Comparison of ENCODE assay signal across 18 cellular contexts in genomic region chr10:29203432-29203831, GRCh38.
DNase-seq lines count a peak whose midpoint lies in the region; ATAC-seq and TF ChIP-seq lines count a peak whose summit lies in the region.
"Had no signal": no experiment of that assay in that cellular context is flagged by ENCODE, and none has a peak within 500 bp of the region (broad histone marks: within the 10 kb centered on the region; RNA-seq: fewer than 3 reads in every experiment).

No MANE protein-coding gene starts in this region.

- no peak overlapping the region for H3K27ac ChIP-seq in GM23338 (ENCODE audit: low read depth)
- no peak overlapping the region for H3K27ac ChIP-seq in IMR-90 (ENCODE audit: insufficient read depth, low read length)
- peak overlapping the region; percentile 87 for H3K27ac ChIP-seq in mesodermal cell (ENCODE audit: low read depth, low read length, severe bottlenecking)
- peak overlapping the region; percentile 66 for H3K27ac ChIP-seq in trophoblast cell (ENCODE audit: low read depth, low read length)
- no peak overlapping the region for H3K27ac ChIP-seq in PC-9

- H2AFZ ChIP-seq in GM23338 (peak overlapping the region; percentile 50), IMR-90 (replicated peaks; ENCODE audit: low read length, poor library complexity) (no peak overlapping the region), trophoblast cell (ENCODE audit: insufficient read depth, low read length, poor library complexity) (no peak overlapping the region), PC-9 (no peak overlapping the region)

- H3F3A ChIP-seq in GM23338 (replicated peaks; ENCODE audit: low read depth), result no peaks in the 10 kb centered on the region
- H3F3A ChIP-seq in PC-9 (ENCODE audit: insufficient read depth, low read depth), result no peaks in the 10 kb centered on the region

- H2BK5ac ChIP-seq in IMR-90 (ENCODE audit: low read depth, low read length, poor library complexity, severe bottlenecking) (no peak overlapping the region), trophoblast cell (ENCODE audit: low read depth, low read length, poor library complexity) (no peak overlapping the region)

- in situ Hi-C loops in IMR-90 (cut with MboI; ENCODE audit: low sequenced_read_pairs), result no loop called here

- intact Hi-C loops in IMR-90 (cut with micrococcal nuclease) (no loop called here), PC-9 (cut with micrococcal nuclease; ENCODE audit: unreplicated experiment) (no loop called here)

- H3K9ac ChIP-seq in IMR-90 (ENCODE audit: low read depth, low read length) (no peak overlapping the region), trophoblast cell (ENCODE audit: low read length) (no peak overlapping the region)
- H3K9ac ChIP-seq: SK-N-SH had no signal

- H2AK9ac ChIP-seq in IMR-90 (replicated peaks; ENCODE audit: low read depth, low read length, poor library complexity), result no peak overlapping the region

- no peak overlapping the region for H4K91ac ChIP-seq in IMR-90 (ENCODE audit: insufficient read depth, low read depth, low read length)
- peak overlapping the region; percentile 87 for H4K91ac ChIP-seq in trophoblast cell (ENCODE audit: low read depth, low read length)

- DNase-seq in GM23338 (ENCODE audit: low spot score), result no peak
- no peak for DNase-seq in IMR-90
- DNase-seq in trophoblast cell, result no peak
- no peak for DNase-seq in PC-9
- no peak for DNase-seq in ureter (ENCODE audit: low spot score)
- DNase-seq in H4 (ENCODE audit: low spot score), result no peak
- DNase-seq: COR-L47, GDM1, KG1, MV-4-11, NCI-H1694 treated with DMSO at 0.1 percent for 48 hours, NCI-H2227 treated with DMSO at 0.1 percent for 48 hours, NCI-H524, RPMI8226, SHP77 treated with DMSO at 0.1 percent for 48 hours had no signal

- H3K4me2 ChIP-seq in GM23338 (peak overlapping the region; percentile 11; the same call in 1 of the 2 replicates), IMR-90 (ENCODE audit: low read depth, low read length) (no peak overlapping the region), trophoblast cell (ENCODE audit: low read length) (no peak overlapping the region), PC-9 (no peak overlapping the region)
- H3K4me2 ChIP-seq: SK-N-SH had no signal

- peaks cover 5% of the 10 kb centered on the region; the same call in 1 of the 2 replicates for H3K9me1 ChIP-seq in IMR-90 (ENCODE audit: insufficient read depth, low read length)

- H2AK5ac ChIP-seq in IMR-90 (ENCODE audit: low read depth, low read length) (no peak overlapping the region), trophoblast cell (ENCODE audit: low read length) (no peak overlapping the region)

- H3K27me3 Mint-ChIP-seq in GM23338 (ENCODE audit: insufficient read depth, low read depth, poor library complexity), result peaks cover 2% of the 10 kb centered on the region

- no TSS peak for BruUV-seq in IMR-90 (replicated peaks; lab: Mats Ljungman, UMichigan)
- no TSS peak for BruUV-seq in PC-9 (replicated peaks; lab: Mats Ljungman, UMichigan)

- TF ChIP-seq CTCF in GM23338 (conservative IDR thresholded peaks at IDR 0.05; ENCODE audit: low read depth in 2 of 2), result no peak
- no peak for TF ChIP-seq CTCF in IMR-90 (conservative IDR thresholded peaks at IDR 0.05; ENCODE audit: low read depth, low read length)
- TF ChIP-seq CTCF in PC-9 (conservative IDR thresholded peaks at IDR 0.05), result no peak

- no peak overlapping the region for H4K12ac ChIP-seq in trophoblast cell (ENCODE audit: low read depth, low read length)

- H3K4me3 ChIP-seq in GM23338 (no peak overlapping the region), IMR-90 (ENCODE audit: insufficient read depth, low read depth, low read length) (no peak overlapping the region), mesodermal cell (ENCODE audit: extremely low read depth, insufficient read depth, low read length, poor library complexity, severe bottlenecking) (no peak overlapping the region), trophoblast cell (ENCODE audit: low read depth, low read length) (no peak overlapping the region), PC-9 (no peak overlapping the region)
- H3K4me3 ChIP-seq: HAP-1 had no signal

- no peak overlapping the region for H2BK15ac ChIP-seq in IMR-90 (ENCODE audit: low read depth, low read length)

- dilution Hi-C loops in IMR-90 (cut with HindIII; ENCODE audit: low sequenced_read_pairs, unreplicated experiment), result no loop called here

- H3K4ac ChIP-seq in IMR-90 (ENCODE audit: low read depth, low read length), result no peak overlapping the region
- no peak overlapping the region for H3K4ac ChIP-seq in trophoblast cell (ENCODE audit: low read depth, low read length)

- CTCF ChIA-PET in IMR-90 (lab: Yijun Ruan, JAX) (interaction anchor here (0.5 to 0.7 kb wide), 2 partner anchors 19 to 28 kb away, joined by 3 to 4 read pairs; no protein-coding TSS in a partner anchor), PC-9 (lab: Charles Lee) (interaction anchor here (0.6 kb wide), 1 partner anchor 189 kb away, joined by 12 read pairs; no protein-coding TSS in a partner anchor)

- H3K4me1 Mint-ChIP-seq in GM23338, result peaks cover 30% of the 10 kb centered on the region

- no peak overlapping the region for H3K56ac ChIP-seq in IMR-90 (ENCODE audit: extremely low read depth, insufficient read depth, low read length)

- H3K79me1 ChIP-seq in IMR-90 (ENCODE audit: low read depth in 1 of 2, low read length in 2 of 2) (no peaks in the 10 kb centered on the region), trophoblast cell (ENCODE audit: low read length) (peaks cover 10% of the 10 kb centered on the region)

- H3K36me3 ChIP-seq in GM23338 (ENCODE audit: insufficient read depth) (no peaks in the 10 kb centered on the region), IMR-90 (ENCODE audit: control insufficient read depth, insufficient read depth, low read length) (no peaks in the 10 kb centered on the region), mesodermal cell (ENCODE audit: control insufficient read depth, insufficient read depth, low read length) (no peaks in the 10 kb centered on the region), trophoblast cell (ENCODE audit: control insufficient read depth in 1 of 2, insufficient read depth in 2 of 2, low read length in 2 of 2) (no peaks in the 10 kb centered on the region), PC-9 (ENCODE audit: low read depth) (no peaks in the 10 kb centered on the region)
- H3K36me3 ChIP-seq: HAP-1 had no signal

- WGBS in IMR-90 (ENCODE audit: extremely low coverage in 2 of 2, insufficient read length in 1 of 2), 2 experiments, result 80% methylated on average over 2 of the region's 3 CpGs; no CpG with 5 or more reads in 1 of the 2 experiments
- 97 to 98% methylated on average over 2 to 3 of the region's 3 CpGs for WGBS in mesodermal cell (ENCODE audit: insufficient coverage in 2 of 2), 2 experiments
- WGBS in trophoblast cell (ENCODE audit: extremely low coverage, insufficient coverage, insufficient read length), result no CpG with 5 or more reads among the region's 3 CpGs

- H3K36me3 Mint-ChIP-seq in GM23338 (ENCODE audit: low read depth), result no peaks in the 10 kb centered on the region; the same call in 2 of the 3 replicates

- H2BK20ac ChIP-seq in IMR-90 (ENCODE audit: low read depth, low read length), result no peak overlapping the region

- POLR2A ChIA-PET in IMR-90 (lab: Charles Lee; ENCODE audit: unreplicated experiment) (no interaction called here), PC-9 (lab: Charles Lee; ENCODE audit: unreplicated experiment) (interaction anchor here (0.6 kb wide), 1 partner anchor 19 kb away, joined by 6 read pairs; no protein-coding TSS in a partner anchor)

- H3K27ac Mint-ChIP-seq in GM23338, result no peak overlapping the region

- H3K79me2 ChIP-seq in GM23338 (replicated peaks; ENCODE audit: insufficient read depth) (no peaks in the 10 kb centered on the region), trophoblast cell (ENCODE audit: control insufficient read depth, insufficient read depth, low read length, poor library complexity) (no peaks in the 10 kb centered on the region), PC-9 (ENCODE audit: low read depth) (no peaks in the 10 kb centered on the region)

- no peak overlapping the region for H2BK120ac ChIP-seq in IMR-90 (ENCODE audit: low read depth, low read length)
- H2BK120ac ChIP-seq in trophoblast cell (ENCODE audit: insufficient read depth, low read length, poor library complexity), result peak overlapping the region; percentile 67

- no peak for TF ChIP-seq POLR2A in IMR-90 (IDR thresholded peaks at IDR 0.05; ENCODE audit: low read depth, low read length)

- no peak overlapping the region for H3K4me3 Mint-ChIP-seq in GM23338

- no peaks in the 10 kb centered on the region for H3K9me3 ChIP-seq in IMR-90 (ENCODE audit: control insufficient read depth, insufficient read depth, low read length)
- H3K9me3 ChIP-seq in mesodermal cell (ENCODE audit: control insufficient read depth, low read length), result no peaks in the 10 kb centered on the region
- no peaks in the 10 kb centered on the region for H3K9me3 ChIP-seq in trophoblast cell (ENCODE audit: insufficient read depth, low read depth, low read length)
- H3K9me3 ChIP-seq in PC-9 (ENCODE audit: insufficient read depth, low read depth), result no peaks in the 10 kb centered on the region
- H3K9me3 ChIP-seq: HAP-1, SK-N-SH had no signal

- H3K23ac ChIP-seq in IMR-90 (ENCODE audit: low read depth, low read length), result no peak overlapping the region
- H3K23ac ChIP-seq in trophoblast cell (ENCODE audit: low read length), result no peak overlapping the region

- no peaks in the 10 kb centered on the region for H3K27me3 ChIP-seq in GM23338 (ENCODE audit: insufficient read depth)
- H3K27me3 ChIP-seq in IMR-90 (ENCODE audit: control insufficient read depth, insufficient read depth, low read length), result peaks cover 12% of the 10 kb centered on the region
- H3K27me3 ChIP-seq in trophoblast cell (ENCODE audit: insufficient read depth, low read length), result no peaks in the 10 kb centered on the region
- H3K27me3 ChIP-seq in PC-9 (ENCODE audit: insufficient read depth, low read depth), result no peaks in the 10 kb centered on the region

- peak overlapping the region; percentile 14; the same call in 1 of the 2 replicates for H3K14ac ChIP-seq in IMR-90 (replicated peaks; ENCODE audit: low read depth, low read length)
- H3K14ac ChIP-seq in trophoblast cell (ENCODE audit: low read length), result no peak overlapping the region

- H3K9me3 Mint-ChIP-seq in GM23338, result no peaks in the 10 kb centered on the region

- no peak overlapping the region; the same call in 1 of the 2 replicates for H4K5ac ChIP-seq in IMR-90 (ENCODE audit: low read depth, low read length)

- peak overlapping the region; percentile 29; the same call in 1 of the 2 replicates for H3K18ac ChIP-seq in IMR-90 (ENCODE audit: low read depth, low read length)
- no peak overlapping the region for H3K18ac ChIP-seq in trophoblast cell (ENCODE audit: low read length)

- peaks cover 12% of the 10 kb centered on the region for H3K4me1 ChIP-seq in GM23338 (ENCODE audit: insufficient read depth)
- H3K4me1 ChIP-seq in IMR-90 (ENCODE audit: control insufficient read depth, insufficient read depth, low read length), result peaks cover 8% of the 10 kb centered on the region; the same call in 1 of the 2 replicates
- peaks cover 52% of the 10 kb centered on the region for H3K4me1 ChIP-seq in mesodermal cell (ENCODE audit: control insufficient read depth, insufficient read depth, low read length, poor library complexity, severe bottlenecking)
- peaks cover 4 to 12% of the 10 kb centered on the region in 2 experiments for H3K4me1 ChIP-seq in trophoblast cell (ENCODE audit: control insufficient read depth in 1 of 2, insufficient read depth in 2 of 2, low read length in 2 of 2)
- no peaks in the 10 kb centered on the region for H3K4me1 ChIP-seq in PC-9 (replicated peaks; ENCODE audit: insufficient read depth)
- H3K4me1 ChIP-seq: HAP-1 had no signal

- H3K9me2 ChIP-seq in GM23338 (ENCODE audit: insufficient read depth), result peaks cover 7% of the 10 kb centered on the region; the same call in 1 of the 2 replicates
- no peaks in the 10 kb centered on the region for H3K9me2 ChIP-seq in PC-9 (ENCODE audit: insufficient read depth)
- H3K9me2 ChIP-seq: SK-N-SH had no signal

- H4K20me1 ChIP-seq in GM23338 (replicated peaks; ENCODE audit: insufficient read depth) (no peaks in the 10 kb centered on the region), IMR-90 (ENCODE audit: insufficient read depth, low read length) (no peaks in the 10 kb centered on the region), PC-9 (ENCODE audit: insufficient read depth) (no peaks in the 10 kb centered on the region)

- H4K8ac ChIP-seq in IMR-90 (ENCODE audit: low read depth in 2 of 2, low read length in 2 of 2), result peak overlapping the region in 1 of 2 experiments; percentile 40; a peak in 1 of 4 replicates
- H4K8ac ChIP-seq in trophoblast cell (ENCODE audit: low read depth, low read length), result no peak overlapping the region

- TF ChIP-seq RAD21 in IMR-90 (IDR thresholded peaks at IDR 0.05; ENCODE audit: low read length), result no peak

- peak overlapping the region; percentile 65 for H2BK12ac ChIP-seq in trophoblast cell (ENCODE audit: low read length)

- ATAC-seq in GM23338, result no peak
- no peak for ATAC-seq in IMR-90 (ENCODE audit: low read depth)

Comparison
In these comparisons a context has a peak if more than half of its experiments do, and no peak if none do; other contexts are left out.
1. H3K27ac ChIP-seq: peak in mesodermal cell (single experiment) and trophoblast cell (single experiment); none in GM23338 (single experiment), IMR-90 (single experiment) and PC-9 (single experiment).